Comparison of ENCODE assay signal across 8 cellular contexts in genomic region chr9:129489838-129490582, GRCh38.
A peak's percentile ranks its signal among the peaks of the same experiment; 100 is the strongest.
DNase-seq lines count a peak whose midpoint lies in the region; ATAC-seq and TF ChIP-seq lines count a peak whose summit lies in the region.

No MANE protein-coding gene starts in this region.

- H3K4me1 Mint-ChIP-seq in activated T-helper 1 cell treated with anti-CD3 and anti-CD28 coated beads, Interleukin-12 subunit alpha, Interleukin-12 subunit beta, Interleukin-2, Interleukin-4 antibody, amounts not matched to agents 30 ng/mL and 10 ng/mL and 1 ng/mL, durations not matched to agents 14 hours and 24 hours and 36 hours (ENCODE audit: low read depth), result peaks cover 53% of the 10 kb centered on the region
- H3K4me1 Mint-ChIP-seq in glutamatergic neuron (ENCODE audit: low read depth, unreplicated experiment), result peaks cover 45% of the 10 kb centered on the region

- no peaks in the 10 kb centered on the region for H3K27me3 ChIP-seq in Loucy (ENCODE audit: insufficient read depth, low read length, poor library complexity, severe bottlenecking)

- intact Hi-C loops in activated T-helper 1 cell treated with anti-CD3 and anti-CD28 coated beads, Interleukin-12 subunit alpha, Interleukin-12 subunit beta, Interleukin-2, Interleukin-4 antibody, amounts not matched to agents 30 ng/mL and 10 ng/mL and 1 ng/mL, durations not matched to agents 14 hours and 24 hours and 36 hours (cut with micrococcal nuclease), result loop anchor here (2.0 to 10.0 kb wide), 6 partner anchors 77 to 545 kb away; no protein-coding TSS in a partner anchor

- H3K9ac ChIP-seq in Loucy (ENCODE audit: low read depth, low read length, poor library complexity, severe bottlenecking), result peak overlapping the region; percentile 82

- peak overlapping the region; percentile 97 for H3K4me3 Mint-ChIP-seq in activated T-helper 1 cell treated with anti-CD3 and anti-CD28 coated beads, Interleukin-12 subunit alpha, Interleukin-12 subunit beta, Interleukin-2, Interleukin-4 antibody, amounts not matched to agents 30 ng/mL and 10 ng/mL and 1 ng/mL, durations not matched to agents 14 hours and 24 hours and 36 hours
- peak overlapping the region; percentile 78 for H3K4me3 Mint-ChIP-seq in glutamatergic neuron (ENCODE audit: unreplicated experiment)

- no peaks in the 10 kb centered on the region for H4K20me1 ChIP-seq in Loucy (ENCODE audit: insufficient read depth, low read length, poor library complexity, severe bottlenecking)

- ATAC-seq in HG03135 (IDR thresholded peaks at IDR 0.05; ENCODE audit: unreplicated experiment), result no peak
- no peak for ATAC-seq in GM18870 (IDR thresholded peaks at IDR 0.05; ENCODE audit: unreplicated experiment)

- H2AFZ ChIP-seq in Loucy (ENCODE audit: low read length), result no peak overlapping the region

- no peaks in the 10 kb centered on the region for H3K9me2 ChIP-seq in Loucy (replicated peaks; ENCODE audit: low read depth, low read length)

- H3K9me3 ChIP-seq in Loucy (ENCODE audit: insufficient read depth, low read depth, low read length), result no peaks in the 10 kb centered on the region

- no peak for TF ChIP-seq CTCF in Loucy (conservative IDR thresholded peaks at IDR 0.05; ENCODE audit: low read length)
- no peak for TF ChIP-seq CTCF in glutamatergic neuron (IDR thresholded peaks at IDR 0.05; ENCODE audit: partially characterized antibody, unreplicated experiment)
- no peak for TF ChIP-seq CTCF in retinal pigment epithelial cell (conservative IDR thresholded peaks at IDR 0.05; ENCODE audit: low read depth, low read length)

- peaks cover 13% of the 10 kb centered on the region for H3K4me1 ChIP-seq in Loucy (ENCODE audit: insufficient read depth, low read length, poor library complexity, severe bottlenecking)

- H3K36me3 ChIP-seq in Loucy (ENCODE audit: insufficient read depth, low read length), result no peaks in the 10 kb centered on the region

- no peaks in the 10 kb centered on the region for H3K9me3 Mint-ChIP-seq in activated T-helper 1 cell treated with anti-CD3 and anti-CD28 coated beads, Interleukin-12 subunit alpha, Interleukin-12 subunit beta, Interleukin-2, Interleukin-4 antibody, amounts not matched to agents 30 ng/mL and 10 ng/mL and 1 ng/mL, durations not matched to agents 14 hours and 24 hours and 36 hours
- peaks cover 15% of the 10 kb centered on the region for H3K9me3 Mint-ChIP-seq in glutamatergic neuron (ENCODE audit: unreplicated experiment)

- peak; percentile 48 for DNase-seq in activated T-helper 1 cell treated with anti-CD3 and anti-CD28 coated beads, Interleukin-12 subunit alpha, Interleukin-12 subunit beta, Interleukin-2, Interleukin-4 antibody, amounts not matched to agents 30 ng/mL and 10 ng/mL and 1 ng/mL, durations not matched to agents 14 hours and 24 hours and 36 hours (ENCODE audit: low spot score)
- no peak for DNase-seq in glutamatergic neuron
- no peak for DNase-seq in retinal pigment epithelial cell (ENCODE audit: low read depth)
- DNase-seq in GOT3 (lab: John Stamatoyannopoulos, UW), result no peak
- DNase-seq in NCI-H345 treated with DMSO at 0.1 percent for 48 hours (lab: John Stamatoyannopoulos, UW; ENCODE audit: unreplicated experiment), result no peak

- H3K36me3 Mint-ChIP-seq in activated T-helper 1 cell treated with anti-CD3 and anti-CD28 coated beads, Interleukin-12 subunit alpha, Interleukin-12 subunit beta, Interleukin-2, Interleukin-4 antibody, amounts not matched to agents 30 ng/mL and 10 ng/mL and 1 ng/mL, durations not matched to agents 14 hours and 24 hours and 36 hours (ENCODE audit: low read depth), result peaks cover 33% of the 10 kb centered on the region
- no peaks in the 10 kb centered on the region for H3K36me3 Mint-ChIP-seq in glutamatergic neuron (ENCODE audit: unreplicated experiment)

- peak overlapping the region; percentile 98 for H3K27ac Mint-ChIP-seq in activated T-helper 1 cell treated with anti-CD3 and anti-CD28 coated beads, Interleukin-12 subunit alpha, Interleukin-12 subunit beta, Interleukin-2, Interleukin-4 antibody, amounts not matched to agents 30 ng/mL and 10 ng/mL and 1 ng/mL, durations not matched to agents 14 hours and 24 hours and 36 hours
- H3K27ac Mint-ChIP-seq in glutamatergic neuron (ENCODE audit: unreplicated experiment), result peak overlapping the region; percentile 69

- H3K4me3 ChIP-seq in Loucy (ENCODE audit: low read length, poor library complexity, severe bottlenecking), result peak overlapping the region; percentile 85
- H3K4me3 ChIP-seq in retinal pigment epithelial cell (ENCODE audit: low read length), result peak overlapping the region; percentile 59

- peaks cover 15% of the 10 kb centered on the region; the same call in 1 of the 2 replicates for H3K79me2 ChIP-seq in Loucy (ENCODE audit: insufficient read depth, low read length)

- H3K27me3 Mint-ChIP-seq in activated T-helper 1 cell treated with anti-CD3 and anti-CD28 coated beads, Interleukin-12 subunit alpha, Interleukin-12 subunit beta, Interleukin-2, Interleukin-4 antibody, amounts not matched to agents 30 ng/mL and 10 ng/mL and 1 ng/mL, durations not matched to agents 14 hours and 24 hours and 36 hours (ENCODE audit: insufficient read depth), result peaks cover 3% of the 10 kb centered on the region
- peaks cover 19% of the 10 kb centered on the region for H3K27me3 Mint-ChIP-seq in glutamatergic neuron (ENCODE audit: unreplicated experiment)

- H3F3A ChIP-seq in Loucy (ENCODE audit: low read depth), result no peaks in the 10 kb centered on the region

- peak overlapping the region; percentile 68 for H3K4me2 ChIP-seq in Loucy (ENCODE audit: low read depth, low read length, poor library complexity, severe bottlenecking)
